In the genomic region with DNA sequence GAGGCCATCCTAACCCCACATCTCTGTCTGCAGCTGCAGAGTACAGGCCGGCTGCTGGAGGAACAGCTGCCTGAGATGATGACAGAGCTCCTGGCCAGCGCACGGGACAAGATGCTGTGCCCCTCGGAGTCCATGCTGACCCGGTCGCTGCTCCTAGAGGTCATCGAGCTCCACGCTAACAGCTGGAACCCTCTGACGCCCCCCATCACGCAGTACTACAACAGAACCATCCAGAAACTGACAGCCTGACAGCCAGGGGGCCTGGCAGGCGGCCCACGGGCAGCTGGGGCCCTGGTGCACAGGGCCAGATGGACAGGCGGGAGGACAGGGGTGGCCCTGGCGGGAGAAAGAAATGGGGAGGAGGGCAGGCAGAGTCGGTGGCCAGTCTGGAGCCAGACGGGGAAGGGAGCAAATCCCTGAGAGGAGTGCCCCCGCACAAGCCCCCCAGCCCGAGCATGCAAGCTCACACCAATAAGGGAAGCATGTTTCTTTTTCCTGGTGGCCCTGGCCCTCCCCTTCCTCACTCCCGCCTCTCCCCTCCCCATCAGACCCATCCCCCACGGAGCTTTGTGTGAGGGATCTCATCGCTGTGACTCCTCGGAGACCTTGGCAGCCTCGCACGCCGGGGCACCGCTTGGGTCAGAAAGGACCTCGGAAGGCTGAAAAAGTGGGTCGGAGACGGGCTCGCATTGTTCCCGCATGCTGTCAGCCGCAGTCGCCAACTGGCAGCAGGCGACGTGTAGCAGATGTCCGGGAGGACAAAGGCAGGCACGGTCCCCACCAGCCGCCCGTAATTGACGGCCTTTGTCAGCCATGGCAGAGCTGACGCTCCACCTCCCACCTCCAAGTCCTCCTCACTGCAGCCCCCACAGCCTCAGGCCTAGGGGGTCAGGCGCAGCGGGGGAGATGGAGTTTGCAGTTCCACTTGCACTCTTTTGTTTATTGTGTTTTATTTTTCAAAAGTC, we compare ENCODE assay signal across 10 cellular contexts.
A peak's percentile ranks its signal among the peaks of the same experiment; 100 is the strongest.
DNase-seq lines count a peak whose midpoint lies in the region; ATAC-seq and TF ChIP-seq lines count a peak whose summit lies in the region.
"Had no signal": no experiment of that assay in that cellular context is flagged by ENCODE, and none has a peak within 500 bp of the region (broad histone marks: within the 10 kb centered on the region; RNA-seq: fewer than 3 reads in every experiment).

No MANE protein-coding gene starts in this region.

- H3K36me3 ChIP-seq in IMR-90 (ENCODE audit: control insufficient read depth, insufficient read depth, low read length) = peaks cover 54% of the 10 kb centered on the region
- H3K36me3 ChIP-seq in hepatocyte (replicated peaks; ENCODE audit: insufficient read depth, low read depth) = no peaks in the 10 kb centered on the region
- H3K36me3 ChIP-seq in transverse colon = no peaks in the 10 kb centered on the region

- H3K27me3 ChIP-seq in IMR-90 (ENCODE audit: control insufficient read depth, insufficient read depth, low read length) (no peaks in the 10 kb centered on the region), hepatocyte (no peaks in the 10 kb centered on the region), transverse colon (no peaks in the 10 kb centered on the region)

- H4K8ac ChIP-seq in IMR-90 (ENCODE audit: low read depth in 2 of 2, low read length in 2 of 2) = no peak overlapping the region

- H3K14ac ChIP-seq in IMR-90 (replicated peaks; ENCODE audit: low read depth, low read length) = no peak overlapping the region

- 73% methylated on average over 16 of the region's 43 CpGs; no CpG with 5 or more reads in 1 of the 2 experiments for WGBS in IMR-90 (ENCODE audit: extremely low coverage in 2 of 2, insufficient read length in 1 of 2), 2 experiments
- WGBS in hepatocyte (ENCODE audit: low lambda C conversion rate, missing lambda C conversion rate) = 65% methylated on average over 41 of the region's 43 CpGs
- 81 to 100% methylated on average over 1 to 41 of the region's 43 CpGs for WGBS in transverse colon (ENCODE audit: low coverage in 1 of 2), 2 donors

- in situ Hi-C loops in IMR-90 (cut with MboI; ENCODE audit: low sequenced_read_pairs) = no loop called here
- in situ Hi-C loops in transverse colon (cut with MboI; ENCODE audit: low pct_ligation_motif_present in 1 of 4, low pct_unique_long_range_greater_than_20kb in 1 of 4, low sequenced_read_pairs in 3 of 4) = no loop called here

- no peak overlapping the region for H3K4me2 ChIP-seq in IMR-90 (ENCODE audit: low read depth, low read length)
- H3K4me2 ChIP-seq in hepatocyte = peak overlapping the region; percentile 49

- no peak overlapping the region for H3K9ac ChIP-seq in IMR-90 (ENCODE audit: low read depth, low read length)

- no TSS peak for BruUV-seq in IMR-90 (replicated peaks; lab: Mats Ljungman, UMichigan)

- TF ChIP-seq EP300 in transverse colon (IDR thresholded peaks at IDR 0.05; ENCODE audit: low read depth) = no peak

- H2AFZ ChIP-seq in IMR-90 (replicated peaks; ENCODE audit: low read length, poor library complexity) = peak overlapping the region; percentile 4
- H2AFZ ChIP-seq in hepatocyte = no peak overlapping the region

- no peak overlapping the region for H4K91ac ChIP-seq in IMR-90 (ENCODE audit: insufficient read depth, low read depth, low read length)

- DNase-seq in IMR-90 (no peak), amygdala (lab: John Stamatoyannopoulos, UW) (peak in 54 of 56 donors; percentile 32 to 93 (median 82)), hepatocyte (ENCODE audit: low spot score) (no peak), pons (ENCODE audit: low spot score) (peak; percentile 94), NCI-H1436 treated with DMSO at 0.1 percent for 48 hours (lab: John Stamatoyannopoulos, UW) (no peak), transverse colon (no peak)
- DNase-seq: naive B cell had no signal

- peak overlapping the region; percentile 51; the same call in 1 of the 2 replicates for H2AK5ac ChIP-seq in IMR-90 (ENCODE audit: low read depth, low read length)

- H3K4me3 ChIP-seq in IMR-90 (ENCODE audit: insufficient read depth, low read depth, low read length) = no peak overlapping the region
- no peak overlapping the region for H3K4me3 ChIP-seq in hepatocyte
- no peak overlapping the region for H3K4me3 ChIP-seq in transverse colon

- no peak overlapping the region for H2BK5ac ChIP-seq in IMR-90 (ENCODE audit: low read depth, low read length, poor library complexity, severe bottlenecking)

- TF ChIP-seq CTCF in IMR-90 (conservative IDR thresholded peaks at IDR 0.05; ENCODE audit: low read depth, low read length) (no peak), hepatocyte (IDR thresholded peaks at IDR 0.05; ENCODE audit: poor library complexity) (no peak), transverse colon (IDR thresholded peaks at IDR 0.05) (no peak)

- H3K79me2 ChIP-seq in hepatocyte = no peaks in the 10 kb centered on the region

- H3K9me2 ChIP-seq in hepatocyte (replicated peaks; ENCODE audit: insufficient read depth) = no peaks in the 10 kb centered on the region

- no peak overlapping the region for H3K18ac ChIP-seq in IMR-90 (ENCODE audit: low read depth, low read length)

- H3K4ac ChIP-seq in IMR-90 (ENCODE audit: low read depth, low read length) = no peak overlapping the region

- POLR2A ChIA-PET in IMR-90 (lab: Charles Lee; ENCODE audit: unreplicated experiment) = interaction anchor here (0.8 kb wide), 1 partner anchor 10 kb away, joined by 14 read pairs; no protein-coding TSS in a partner anchor

- H3K27ac ChIP-seq in IMR-90 (ENCODE audit: insufficient read depth, low read length) = no peak overlapping the region
- H3K27ac ChIP-seq in hepatocyte = peak overlapping the region; percentile 34
- no peak overlapping the region for H3K27ac ChIP-seq in transverse colon

- H3K9me3 ChIP-seq in IMR-90 (ENCODE audit: control insufficient read depth, insufficient read depth, low read length) (no peaks in the 10 kb centered on the region), hepatocyte (ENCODE audit: low read depth) (no peaks in the 10 kb centered on the region), transverse colon (no peaks in the 10 kb centered on the region)

- no peak overlapping the region for H2BK120ac ChIP-seq in IMR-90 (ENCODE audit: low read depth, low read length)

- no peak overlapping the region for H2BK20ac ChIP-seq in IMR-90 (ENCODE audit: low read depth, low read length)

- H3K56ac ChIP-seq in IMR-90 (ENCODE audit: extremely low read depth, insufficient read depth, low read length) = no peak overlapping the region

- peak overlapping the region; percentile 84 for H2AK9ac ChIP-seq in IMR-90 (replicated peaks; ENCODE audit: low read depth, low read length, poor library complexity)

- peaks cover 11 to 50% of the 10 kb centered on the region in 2 experiments; a peak in 3 of 4 replicates for H3K79me1 ChIP-seq in IMR-90 (ENCODE audit: low read depth in 1 of 2, low read length in 2 of 2)

- no peak for ATAC-seq in IMR-90 (ENCODE audit: low read depth)
- no peak for ATAC-seq in HG03196 (IDR thresholded peaks at IDR 0.05; ENCODE audit: unreplicated experiment)
- no peak for ATAC-seq in HG03457 (IDR thresholded peaks at IDR 0.05; ENCODE audit: unreplicated experiment)
- ATAC-seq: activated naive CD4-positive, alpha-beta T cell treated with anti-CD3 and anti-CD28 coated beads, Interleukin-2, amount 50 U/mL, for 72 hours had no signal

- H4K20me1 ChIP-seq in IMR-90 (ENCODE audit: insufficient read depth, low read length) (peaks cover 3% of the 10 kb centered on the region; the same call in 1 of the 2 replicates), hepatocyte (ENCODE audit: insufficient read depth, poor library complexity, severe bottlenecking) (no peaks in the 10 kb centered on the region)

- H4K5ac ChIP-seq in IMR-90 (ENCODE audit: low read depth, low read length) = no peak overlapping the region

- H3K9me1 ChIP-seq in IMR-90 (ENCODE audit: insufficient read depth, low read length) = peaks cover 11% of the 10 kb centered on the region

- H3K23ac ChIP-seq in IMR-90 (ENCODE audit: low read depth, low read length) = no peak overlapping the region

- H3K4me1 ChIP-seq in IMR-90 (ENCODE audit: control insufficient read depth, insufficient read depth, low read length) (peaks cover 4% of the 10 kb centered on the region; the same call in 1 of the 2 replicates), hepatocyte (ENCODE audit: insufficient read depth) (peaks cover 18% of the 10 kb centered on the region), transverse colon (no peaks in the 10 kb centered on the region)

- CTCF ChIA-PET in IMR-90 (lab: Yijun Ruan, JAX) = no interaction called here

- intact Hi-C loops in IMR-90 (cut with micrococcal nuclease) (no loop called here), transverse colon (cut with DNase I; ENCODE audit: low total_unique reads) (no loop called here)

- TF ChIP-seq RAD21 in IMR-90 (IDR thresholded peaks at IDR 0.05; ENCODE audit: low read length) = no peak

- no peak overlapping the region; the same call in 2 of the 3 replicates for H2BK15ac ChIP-seq in IMR-90 (ENCODE audit: low read depth, low read length)

- dilution Hi-C loops in IMR-90 (cut with HindIII; ENCODE audit: low sequenced_read_pairs, unreplicated experiment) = no loop called here

- TF ChIP-seq POLR2A in IMR-90 (IDR thresholded peaks at IDR 0.05; ENCODE audit: low read depth, low read length) (no peak), transverse colon (IDR thresholded peaks at IDR 0.05) (no peak)

TF ChIP-seq in IMR-90, 13 proteins besides CTCF, POLR2A, EP300 and RAD21 (continues in another document):
- TF ChIP-seq MAFK (IDR thresholded peaks at IDR 0.05; ENCODE audit: low read depth, low read length) (no peak), FOS (IDR thresholded peaks at IDR 0.05; ENCODE audit: low read depth, low read length) (no peak), RCOR1 (IDR thresholded peaks at IDR 0.05; ENCODE audit: insufficient replicate concordance, low read length) (no peak), SMC3 (IDR thresholded peaks at IDR 0.05; ENCODE audit: low read depth, low read length) (no peak), BHLHE40 (IDR thresholded peaks at IDR 0.05; ENCODE audit: low read depth, low read length) (no peak), CEBPB (IDR thresholded peaks at IDR 0.05; ENCODE audit: low read depth, low read length) (no peak)
- TF ChIP-seq, protein P1, sequence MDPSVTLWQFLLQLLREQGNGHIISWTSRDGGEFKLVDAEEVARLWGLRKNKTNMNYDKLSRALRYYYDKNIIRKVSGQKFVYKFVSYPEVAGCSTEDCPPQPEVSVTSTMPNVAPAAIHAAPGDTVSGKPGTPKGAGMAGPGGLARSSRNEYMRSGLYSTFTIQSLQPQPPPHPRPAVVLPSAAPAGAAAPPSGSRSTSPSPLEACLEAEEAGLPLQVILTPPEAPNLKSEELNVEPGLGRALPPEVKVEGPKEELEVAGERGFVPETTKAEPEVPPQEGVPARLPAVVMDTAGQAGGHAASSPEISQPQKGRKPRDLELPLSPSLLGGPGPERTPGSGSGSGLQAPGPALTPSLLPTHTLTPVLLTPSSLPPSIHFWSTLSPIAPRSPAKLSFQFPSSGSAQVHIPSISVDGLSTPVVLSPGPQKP (IDR thresholded peaks at IDR 0.05; ENCODE audit: borderline replicate concordance, low read depth, low read length) = no peak

Comparison
In these comparisons a context has a peak if more than half of its experiments do, and no peak if none do; other contexts are left out.
1. DNase-seq: peak in amygdala (54 of 56) and pons (single experiment); none in IMR-90 (single experiment), hepatocyte (single experiment), NCI-H1436 treated with DMSO at 0.1 percent for 48 hours (single experiment) and transverse colon (single experiment).